9 cellular contexts compared by ENCODE assay signal in genomic region chr10:86363184-86363832, GRCh38. TPM values are rescaled to one million over a fixed set of nuclear protein-coding genes. Genes with fewer than 3 reads are reported as not detected.
A peak's percentile ranks its signal among the peaks of the same experiment; 100 is the strongest.
DNase-seq lines count a peak whose midpoint lies in the region; ATAC-seq, FAIRE-seq and TF ChIP-seq lines count a peak whose summit lies in the region.
"Had no signal": no experiment of that assay in that cellular context is flagged by ENCODE, and none has a peak within 500 bp of the region (broad histone marks: within the 10 kb centered on the region; RNA-seq: fewer than 3 reads in every experiment).

No MANE protein-coding gene starts in this region.

- peaks cover 5% of the 10 kb centered on the region for H3K36me3 Mint-ChIP-seq in Calu3 (ENCODE audit: insufficient read depth, unreplicated experiment)
- peaks cover 2% of the 10 kb centered on the region for H3K36me3 Mint-ChIP-seq in chondrocyte (ENCODE audit: low read depth)
- H3K36me3 Mint-ChIP-seq in memory B cell, result no peaks in the 10 kb centered on the region
- no peaks in the 10 kb centered on the region for H3K36me3 Mint-ChIP-seq in natural killer cell

- intact Hi-C loops in Calu3 (cut with micrococcal nuclease; ENCODE audit: unreplicated experiment) (loop anchor here (5.0 to 10.0 kb wide), 2 partner anchors 366 to 819 kb away; no protein-coding TSS in a partner anchor), natural killer cell (cut with micrococcal nuclease) (no loop called here)

- H3K4me1 Mint-ChIP-seq in Calu3 (ENCODE audit: low read depth, unreplicated experiment) (peaks cover 8% of the 10 kb centered on the region), chondrocyte (ENCODE audit: low read depth) (peaks cover 25% of the 10 kb centered on the region), memory B cell (peaks cover 22% of the 10 kb centered on the region), natural killer cell (peaks cover 0 to 7% of the 10 kb centered on the region in 2 donors)

- DNase-seq in Calu3 (peak; percentile 62), chondrocyte (ENCODE audit: low spot score) (peak; percentile 92), memory B cell (ENCODE audit: low spot score in 2 of 2) (no peak), HTR-8/SVneo (ENCODE audit: insufficient read length, low spot score) (no peak), NOMO-1 treated with dmso at 0.1 percent for 144 hours (lab: John Stamatoyannopoulos, UW; ENCODE audit: unreplicated experiment) (no peak), natural killer cell (no peak)
- DNase-seq: activated B cell treated with CpG ODN at 0.5 μM for 24 hours had no signal

- H3K4me3 Mint-ChIP-seq in Calu3 (ENCODE audit: low read depth, unreplicated experiment) (peak overlapping the region; percentile 65), chondrocyte (ENCODE audit: unreplicated experiment) (peak overlapping the region; percentile 38), memory B cell (peak overlapping the region; percentile 68), natural killer cell (no peak overlapping the region)
- H3K4me3 Mint-ChIP-seq: activated B cell treated with CpG ODN at 0.5 μM for 24 hours had no signal

- H3K27ac Mint-ChIP-seq in Calu3 (ENCODE audit: unreplicated experiment) (no peak overlapping the region), chondrocyte (ENCODE audit: unreplicated experiment) (no peak overlapping the region), memory B cell (no peak overlapping the region), natural killer cell (no peak overlapping the region)

- FAIRE-seq in HTR-8/SVneo (lab: Jason Lieb, UNC), result no peak

- CTCF ChIA-PET in Calu3 (lab: Charles Lee), result no interaction called here

- BruUV-seq in Calu3 (replicated peaks; lab: Mats Ljungman, UMichigan), result no TSS peak

- TF ChIP-seq CTCF in Calu3 (IDR thresholded peaks at IDR 0.05; ENCODE audit: unreplicated experiment), result no peak
- TF ChIP-seq CTCF in chondrocyte (IDR thresholded peaks at IDR 0.05), result peak; percentile 77
- TF ChIP-seq CTCF in natural killer cell (IDR thresholded peaks at IDR 0.05), result no peak

- ATAC-seq in HG02973 (IDR thresholded peaks at IDR 0.05; ENCODE audit: unreplicated experiment) (peak; percentile 35), memory B cell (ENCODE audit: low read depth) (no peak), HG02642 (IDR thresholded peaks at IDR 0.05; ENCODE audit: poor library complexity, unreplicated experiment) (no peak), natural killer cell (no peak)

- H3K27me3 Mint-ChIP-seq in Calu3 (ENCODE audit: unreplicated experiment) (peaks cover 75% of the 10 kb centered on the region), chondrocyte (ENCODE audit: low read depth) (peaks cover 33% of the 10 kb centered on the region), memory B cell (peaks cover 18% of the 10 kb centered on the region), natural killer cell (ENCODE audit: low read depth in 2 of 2) (peaks cover 35% of the 10 kb centered on the region in 2 donors)

- no peaks in the 10 kb centered on the region for H3K9me3 Mint-ChIP-seq in Calu3 (ENCODE audit: low read depth, unreplicated experiment)
- H3K9me3 Mint-ChIP-seq in chondrocyte (ENCODE audit: low read depth), result no peaks in the 10 kb centered on the region
- no peaks in the 10 kb centered on the region for H3K9me3 Mint-ChIP-seq in memory B cell
- no peaks in the 10 kb centered on the region for H3K9me3 Mint-ChIP-seq in natural killer cell
- H3K9me3 Mint-ChIP-seq: activated B cell treated with CpG ODN at 0.5 μM for 24 hours had no signal

RNA-seq across cellular contexts. Expression of gene GRID1, which starts 3.3 kb away (rescaled TPM):
- total RNA-seq in Calu3 (2022) (0.10 TPM in 1 of 2 replicates, not detected in the other), chondrocyte (0.60 to 2.2 TPM (median 0.62 TPM) in 3 replicates), natural killer cell (not detected)
- total RNA-seq: activated B cell treated with CpG ODN at 0.5 μM for 24 hours had no signal

Comparison
In these comparisons a context has a peak if more than half of its experiments do, and no peak if none do; other contexts are left out.
1. DNase-seq: peak in Calu3 (single experiment) and chondrocyte (single experiment); none in memory B cell (0 of 2), HTR-8/SVneo (single experiment), NOMO-1 treated with dmso at 0.1 percent for 144 hours (single experiment) and natural killer cell (single experiment).